19 cellular contexts compared by ENCODE assay signal in the genomic region with DNA sequence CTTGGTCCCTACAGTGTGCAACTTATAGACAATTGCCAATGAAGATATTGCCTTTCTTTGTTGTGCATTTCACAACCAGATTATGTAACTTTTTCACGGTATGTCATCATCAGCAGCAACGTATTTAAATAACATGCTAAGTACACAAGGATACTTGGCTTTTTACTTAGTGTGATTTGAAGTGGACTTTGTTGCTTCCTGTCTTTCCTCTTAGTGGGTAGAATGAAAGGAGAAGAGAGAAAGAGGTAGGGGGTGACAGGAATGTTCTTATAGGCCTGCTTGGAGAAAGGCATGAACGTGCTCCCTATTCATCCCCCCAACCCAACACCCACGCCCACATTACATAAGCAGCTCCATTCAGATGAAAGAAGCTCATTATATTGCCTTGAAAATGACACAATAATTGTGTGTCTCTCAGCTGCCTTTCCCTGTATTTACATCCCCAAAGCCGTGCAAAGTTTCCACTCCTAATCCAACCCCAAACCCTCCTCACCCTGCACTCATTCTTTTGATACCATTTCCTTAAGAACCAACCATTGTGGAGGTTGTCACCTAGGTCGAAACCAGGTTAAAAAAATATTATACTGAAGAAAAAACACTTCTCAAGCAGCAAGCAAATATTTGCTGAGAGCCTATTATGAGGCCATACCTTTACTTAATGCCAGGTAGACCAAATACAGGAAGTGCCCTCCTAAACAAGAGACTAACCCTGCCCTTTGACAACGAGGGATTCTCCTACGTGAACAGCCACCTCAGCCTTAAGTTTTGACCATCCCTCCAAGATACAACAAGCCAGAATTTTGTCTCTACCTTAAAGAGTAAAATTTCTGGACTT. TPM values are rescaled to one million over a fixed set of nuclear protein-coding genes. Genes with fewer than 3 reads are reported as not detected.
DNase-seq lines count a peak whose midpoint lies in the region; ATAC-seq and TF ChIP-seq lines count a peak whose summit lies in the region.
"Had no signal": no experiment of that assay in that cellular context is flagged by ENCODE, and none has a peak within 500 bp of the region (broad histone marks: within the 10 kb centered on the region; RNA-seq: fewer than 3 reads in every experiment).

No MANE protein-coding gene starts in this region.

- ATAC-seq in esophagus mucosa (peak; percentile 11), HG02763 (IDR thresholded peaks at IDR 0.05; ENCODE audit: unreplicated experiment) (no peak), GM18861 (IDR thresholded peaks at IDR 0.05; ENCODE audit: unreplicated experiment) (no peak)
- ATAC-seq: stimulated activated memory B cell treated with anti-CD40 and anti-IgM and Interleukin-4, amounts not matched to agents 10 μg/mL and 1 μg/mL and 100 μg/mL, for 72 hours had no signal

- peaks cover 3% of the 10 kb centered on the region for H3K36me3 Mint-ChIP-seq in neural crest cell (ENCODE audit: low read depth)
- H3K36me3 Mint-ChIP-seq: mesothelial cell of epicardium; stimulated activated memory B cell treated with anti-CD40 and anti-IgM and Interleukin-4, amounts not matched to agents 10 μg/mL and 1 μg/mL and 100 μg/mL, for 72 hours had no signal

- DNase-seq in DMS53 treated with DMSO at 0.1 percent for 48 hours (lab: John Stamatoyannopoulos, UW; ENCODE audit: unreplicated experiment), result peak; percentile 88
- DNase-seq in NCI-H748 (lab: John Stamatoyannopoulos, UW; ENCODE audit: unreplicated experiment), result peak; percentile 72
- no peak for DNase-seq in neural crest cell (ENCODE audit: low read depth, low spot score)
- DNase-seq in NCI-H2171 treated with DMSO at 0.1 percent for 48 hours (lab: John Stamatoyannopoulos, UW), result no peak
- DNase-seq: activated CD4-positive, alpha-beta T cell treated with anti-CD3 and anti-CD28 coated beads, Interleukin-2, amount 50 U/mL, for 4 hours; activated T-cell treated with anti-CD3 and anti-CD28 coated beads, Interleukin-2, amount 50 U/mL, for 48 hours; C1 segment of cervical spinal cord; EL; Karpas-422; NCI-H1694 treated with DMSO at 0.1 percent for 48 hours; NCI-H82; SHP77 treated with DMSO at 0.1 percent for 48 hours; T1000 had no signal

- no peak overlapping the region for H3K4me3 Mint-ChIP-seq in neural crest cell
- H3K4me3 Mint-ChIP-seq: mesothelial cell of epicardium; stimulated activated memory B cell treated with anti-CD40 and anti-IgM and Interleukin-4, amounts not matched to agents 10 μg/mL and 1 μg/mL and 100 μg/mL, for 72 hours had no signal

- TF ChIP-seq CTCF in neural crest cell (conservative IDR thresholded peaks at IDR 0.05), result no peak

- H3K27me3 Mint-ChIP-seq in neural crest cell (ENCODE audit: low read depth), result no peaks in the 10 kb centered on the region
- H3K27me3 Mint-ChIP-seq: stimulated activated memory B cell treated with anti-CD40 and anti-IgM and Interleukin-4, amounts not matched to agents 10 μg/mL and 1 μg/mL and 100 μg/mL, for 72 hours had no signal

- peak overlapping the region; percentile 19 for H3K27ac Mint-ChIP-seq in neural crest cell (ENCODE audit: unreplicated experiment)
- H3K27ac Mint-ChIP-seq: mesothelial cell of epicardium; stimulated activated memory B cell treated with anti-CD40 and anti-IgM and Interleukin-4, amounts not matched to agents 10 μg/mL and 1 μg/mL and 100 μg/mL, for 72 hours had no signal

- peaks cover 15% of the 10 kb centered on the region for H3K4me1 Mint-ChIP-seq in neural crest cell
- H3K4me1 Mint-ChIP-seq: mesothelial cell of epicardium; stimulated activated memory B cell treated with anti-CD40 and anti-IgM and Interleukin-4, amounts not matched to agents 10 μg/mL and 1 μg/mL and 100 μg/mL, for 72 hours had no signal

- H3K9me3 Mint-ChIP-seq in neural crest cell, result peaks cover 11% of the 10 kb centered on the region

RNA-seq across cellular contexts. Expression of a gene that starts 25.2 kb away (rescaled TPM):
- 17.8 TPM for total RNA-seq in esophagus mucosa
- total RNA-seq in neural crest cell, result 16.9 and 17.3 TPM in 2 replicates

RNA-seq across cellular contexts. Expression of a gene that starts 50.5 kb away (rescaled TPM):
- total RNA-seq in esophagus mucosa, result 0.16 TPM
- not detected in 2 replicates for total RNA-seq in neural crest cell
- total RNA-seq: chondrocyte, mesothelial cell of epicardium had no signal

Comparison
In these comparisons a context has a peak if more than half of its experiments do, and no peak if none do; other contexts are left out.
1. DNase-seq: peak in DMS53 treated with DMSO at 0.1 percent for 48 hours (single experiment) and NCI-H748 (single experiment); none in neural crest cell (single experiment) and NCI-H2171 treated with DMSO at 0.1 percent for 48 hours (single experiment).